19 cellular contexts compared by ENCODE assay signal in the genomic region with DNA sequence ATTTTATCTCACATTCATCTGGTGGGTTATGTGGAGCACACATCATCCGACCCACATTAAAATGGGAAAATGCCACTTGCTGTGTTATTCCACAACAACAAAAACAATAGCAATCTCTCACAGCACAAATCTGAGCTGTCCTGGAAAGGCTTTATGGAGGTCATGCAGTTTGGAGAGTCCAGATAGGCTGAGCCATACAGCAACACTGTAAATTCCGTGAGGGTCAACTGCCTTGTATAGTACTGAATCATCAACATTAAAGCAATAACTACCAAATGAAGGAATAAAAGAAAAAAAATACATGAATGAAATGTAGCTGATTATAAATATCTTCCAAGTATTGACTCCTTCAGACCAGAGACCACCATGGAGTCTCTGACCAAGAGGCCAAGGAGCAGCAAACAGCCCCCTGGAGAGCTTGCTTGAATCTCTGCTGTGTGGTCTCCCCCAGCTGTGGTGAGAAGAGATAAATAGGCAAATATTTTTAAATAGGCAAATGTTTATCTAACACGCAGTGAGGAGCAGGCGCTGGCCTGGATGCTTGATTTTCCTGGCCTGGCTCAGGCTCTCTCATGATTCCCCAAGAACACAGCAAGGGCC.
DNase-seq lines count a peak whose midpoint lies in the region; ATAC-seq and TF ChIP-seq lines count a peak whose summit lies in the region.
"Had no signal": no experiment of that assay in that cellular context is flagged by ENCODE, and none has a peak within 500 bp of the region (broad histone marks: within the 10 kb centered on the region; RNA-seq: fewer than 3 reads in every experiment).

No MANE protein-coding gene starts in this region.

- TF ChIP-seq POLR2A in testis (IDR thresholded peaks at IDR 0.05), result no peak

- DNase-seq in NCI-H526 (lab: John Stamatoyannopoulos, UW) (peak; percentile 2 to 13), NCI-H526 treated with DMSO at 0.1 percent for 48 hours (lab: John Stamatoyannopoulos, UW) (no peak), testis (peak; percentile 50), T-helper 2 cell (no peak)
- DNase-seq: activated CD8-positive, alpha-beta T cell treated with anti-CD3 and anti-CD28 coated beads, Interleukin-2, amount 10 ng/mL, durations not matched to agents 7 days and 5 days; C1 segment of cervical spinal cord; kidney; naive thymus-derived CD8-positive, alpha-beta T cell; NCI-H1694; NCI-H345; SHP77 treated with DMSO at 0.1 percent for 48 hours; stimulated activated CD4-positive, alpha-beta T cell treated with anti-CD3 and anti-CD28 coated beads, Interleukin-4, amount 100 ng/mL, for 24 hours; T-helper 17 cell had no signal

- H3K4me3 ChIP-seq in testis, result no peak overlapping the region

- no peak for TF ChIP-seq CTCF in testis (IDR thresholded peaks at IDR 0.05)

- intact Hi-C loops in testis (cut with DNase I; ENCODE audit: low total_unique reads), result no loop called here

- H3K27ac ChIP-seq in testis, result peak overlapping the region; percentile 12 to 43
- H3K27ac ChIP-seq: 22Rv1 had no signal

- WGBS in testis, 2 donors, result 44 to 58% methylated on average over 4 of the region's 4 CpGs

- ATAC-seq in GM21576 (IDR thresholded peaks at IDR 0.05; ENCODE audit: unreplicated experiment) (peak; percentile 11), HG03460 (IDR thresholded peaks at IDR 0.05; ENCODE audit: unreplicated experiment) (peak; percentile 1), GM21526 (IDR thresholded peaks at IDR 0.05; ENCODE audit: low FRiP score, unreplicated experiment) (no peak), GM18873 (IDR thresholded peaks at IDR 0.05; ENCODE audit: low FRiP score, unreplicated experiment) (no peak)
- ATAC-seq: activated CD8-positive, alpha-beta T cell treated with anti-CD3 and anti-CD28 coated beads, Interleukin-2, amount 10 ng/mL, durations not matched to agents 7 days and 5 days; activated naive CD4-positive, alpha-beta T cell treated with anti-CD3 and anti-CD28 coated beads, Interleukin-2, amount 50 U/mL, for 72 hours; naive thymus-derived CD8-positive, alpha-beta T cell; T-helper 17 cell had no signal

- peaks cover 30% of the 10 kb centered on the region for H3K4me1 ChIP-seq in testis

- no peaks in the 10 kb centered on the region for H3K9me3 ChIP-seq in testis

- H3K36me3 ChIP-seq in testis (ENCODE audit: low read depth, missing control alignments), result no peaks in the 10 kb centered on the region

- no peaks in the 10 kb centered on the region for H3K27me3 ChIP-seq in testis

Comparison
In these comparisons a context has a peak if more than half of its experiments do, and no peak if none do; other contexts are left out.
1. DNase-seq: peak in NCI-H526 (2 of 2) and testis (single experiment); none in NCI-H526 treated with DMSO at 0.1 percent for 48 hours (single experiment) and T-helper 2 cell (0 of 5).
2. ATAC-seq: peak in GM21576 (single experiment) and HG03460 (single experiment); none in GM21526 (single experiment) and GM18873 (single experiment).